1 cellular context compared by ENCODE assay signal in genomic region chr2:180663016-180663471, GRCh38.
TF ChIP-seq lines count a peak whose summit lies in the region.

No MANE protein-coding gene starts in this region.

TF ChIP-seq in HepG2, 621 proteins besides CTCF, POLR2A, EP300 and RAD21 (continued from another document):
- TF ChIP-seq ZNF407 (CRISPR knock-in tag; IDR thresholded peaks at IDR 0.05; ENCODE audit: not compliant biosample characterization) (no peak), MAF1 (CRISPR knock-in tag; IDR thresholded peaks at IDR 0.05; ENCODE audit: borderline replicate concordance) (no peak), ZBED4 (CRISPR knock-in tag; IDR thresholded peaks at IDR 0.05; ENCODE audit: borderline replicate concordance) (no peak), ZNF20 (CRISPR knock-in tag; IDR thresholded peaks at IDR 0.05) (no peak), FOXK2 (IDR thresholded peaks at IDR 0.05) (no peak), ZNF44 (CRISPR knock-in tag; IDR thresholded peaks at IDR 0.05) (no peak), GATA4 (IDR thresholded peaks at IDR 0.05; ENCODE audit: borderline replicate concordance, low read depth) (no peak), THAP7 (CRISPR knock-in tag; IDR thresholded peaks at IDR 0.05) (no peak), TERF1 (CRISPR knock-in tag; IDR thresholded peaks at IDR 0.05) (no peak), ZNF597 (CRISPR knock-in tag; IDR thresholded peaks at IDR 0.05) (no peak), ARNT (IDR thresholded peaks at IDR 0.05) (no peak)
